ENCODE assay signal across 17 cellular contexts in genomic region chr14:75871181-75871880, GRCh38.
DNase-seq lines count a peak whose midpoint lies in the region; ATAC-seq, FAIRE-seq and TF ChIP-seq lines count a peak whose summit lies in the region.
"Had no signal": no experiment of that assay in that cellular context is flagged by ENCODE, and none has a peak within 500 bp of the region (broad histone marks: within the 10 kb centered on the region; RNA-seq: fewer than 3 reads in every experiment).

No MANE protein-coding gene starts in this region.

- no peaks in the 10 kb centered on the region for H3K36me3 ChIP-seq in Panc1 (ENCODE audit: control insufficient read depth, insufficient read depth, low read length)
- H3K36me3 ChIP-seq in esophagus squamous epithelium, result no peaks in the 10 kb centered on the region
- no peaks in the 10 kb centered on the region for H3K36me3 ChIP-seq in H7 (replicated peaks; ENCODE audit: control insufficient read depth, insufficient read depth, low read length)

- 65 to 69% methylated on average over 6 of the region's 6 CpGs for WGBS in esophagus squamous epithelium, 2 donors

- no peak for TF ChIP-seq POLR2A in esophagus squamous epithelium (IDR thresholded peaks at IDR 0.05)

- DNase-seq in HEK293T (ENCODE audit: extremely low spot score) (no peak), Panc1 (ENCODE audit: low read depth, low spot score) (no peak), progenitor cell of endocrine pancreas (ENCODE audit: low spot score, unreplicated experiment) (no peak), posterior cingulate gyrus (no peak), esophagus squamous epithelium (lab: John Stamatoyannopoulos, UW) (no peak), H7 (no peak)
- DNase-seq: activated CD4-positive, alpha-beta T cell treated with anti-CD3 and anti-CD28 coated beads, Interleukin-2, amount 50 U/mL, for 4 hours; activated T-cell treated with anti-CD3 and anti-CD28 coated beads, Interleukin-2, amount 50 U/mL, for 24 hours; central memory CD4-positive, alpha-beta T cell; KBM-7; psoas muscle had no signal

- peak; percentile 93 for FAIRE-seq in endometrium (lab: Jason Lieb, UNC)
- FAIRE-seq: keratinocyte, TTC549 had no signal

- POLR2A ChIA-PET in HEK293T (lab: Yijun Ruan, JAX), result no interaction called here
- POLR2A ChIA-PET in Panc1 (lab: Charles Lee), result no interaction called here

- no peaks in the 10 kb centered on the region for H3K9me3 ChIP-seq in Panc1 (ENCODE audit: control insufficient read depth, insufficient read depth, low read depth, low read length)
- H3K9me3 ChIP-seq in esophagus squamous epithelium, result no peaks in the 10 kb centered on the region
- H3K9me3 ChIP-seq: psoas muscle had no signal

- CTCF ChIA-PET in HEK293T (lab: Yijun Ruan, JAX) (no interaction called here), Panc1 (lab: Charles Lee) (interaction anchor here (0.6 kb wide), 1 partner anchor 135 kb away, joined by 4 read pairs; no protein-coding TSS in a partner anchor)

- in situ Hi-C loops in Panc1 (cut with HindIII; ENCODE audit: low pct_unique_long_range_greater_than_20kb, low sequenced_read_pairs), result no loop called here

- H3K9me3 Mint-ChIP-seq in progenitor cell of endocrine pancreas (ENCODE audit: low read depth), result no peaks in the 10 kb centered on the region
- H3K9me3 Mint-ChIP-seq: activated naive CD4-positive, alpha-beta T cell treated with anti-CD3 and anti-CD28 coated beads, Interleukin-2, amount 50 U/mL, for 24 hours; activated T-cell treated with anti-CD3 and anti-CD28 coated beads, Interleukin-2, amount 50 U/mL, for 24 hours had no signal

- no peaks in the 10 kb centered on the region for H3K27me3 Mint-ChIP-seq in progenitor cell of endocrine pancreas
- H3K27me3 Mint-ChIP-seq: activated naive CD4-positive, alpha-beta T cell treated with anti-CD3 and anti-CD28 coated beads, Interleukin-2, amount 50 U/mL, for 24 hours; activated T-cell treated with anti-CD3 and anti-CD28 coated beads, Interleukin-2, amount 50 U/mL, for 24 hours; B cell had no signal

- intact Hi-C loops in Panc1 (cut with micrococcal nuclease; ENCODE audit: unreplicated experiment) (no loop called here), posterior cingulate gyrus (cut with DNase I) (no loop called here), esophagus squamous epithelium (cut with DNase I) (no loop called here)

- H3K4me1 ChIP-seq in Panc1 (ENCODE audit: control insufficient read depth, insufficient read depth, low read length) (peaks cover 31% of the 10 kb centered on the region), esophagus squamous epithelium (peaks cover 0 to 22% (median 3%) of the 10 kb centered on the region in 3 donors)

- no peak for TF ChIP-seq CTCF in Panc1 (IDR thresholded peaks at IDR 0.05)
- TF ChIP-seq CTCF in progenitor cell of endocrine pancreas (IDR thresholded peaks at IDR 0.05; ENCODE audit: unreplicated experiment), result no peak
- TF ChIP-seq CTCF in esophagus squamous epithelium (IDR thresholded peaks at IDR 0.05), result no peak

- H3K27ac ChIP-seq in Panc1 (ENCODE audit: low read length) (peak overlapping the region; percentile 48; the same call in 1 of the 2 replicates), esophagus squamous epithelium (no peak overlapping the region)
- H3K27ac ChIP-seq: epithelial cell of prostate, psoas muscle had no signal

- H3K27me3 ChIP-seq in Panc1 (ENCODE audit: control insufficient read depth, insufficient read depth, low read length) (no peaks in the 10 kb centered on the region), esophagus squamous epithelium (no peaks in the 10 kb centered on the region), H7 (ENCODE audit: control insufficient read depth, insufficient read depth, low read length) (no peaks in the 10 kb centered on the region)

- no TSS peak for BruUV-seq in Panc1 (replicated peaks; lab: Mats Ljungman, UMichigan)

- no peak overlapping the region for H3K4me3 Mint-ChIP-seq in progenitor cell of endocrine pancreas (ENCODE audit: low read depth)
- H3K4me3 Mint-ChIP-seq: activated naive CD4-positive, alpha-beta T cell treated with anti-CD3 and anti-CD28 coated beads, Interleukin-2, amount 50 U/mL, for 24 hours; activated T-cell treated with anti-CD3 and anti-CD28 coated beads, Interleukin-2, amount 50 U/mL, for 24 hours; B cell had no signal

- peak overlapping the region; percentile 60 for H3K27ac Mint-ChIP-seq in progenitor cell of endocrine pancreas
- H3K27ac Mint-ChIP-seq: activated naive CD4-positive, alpha-beta T cell treated with anti-CD3 and anti-CD28 coated beads, Interleukin-2, amount 50 U/mL, for 24 hours; activated T-cell treated with anti-CD3 and anti-CD28 coated beads, Interleukin-2, amount 50 U/mL, for 24 hours; B cell had no signal

- H3K36me3 Mint-ChIP-seq in progenitor cell of endocrine pancreas (ENCODE audit: insufficient read depth), result peaks cover 6% of the 10 kb centered on the region

- H3K4me3 ChIP-seq in Panc1 (ENCODE audit: low read depth in 2 of 2, low read length in 2 of 2) (no peak overlapping the region), esophagus squamous epithelium (no peak overlapping the region), H7 (ENCODE audit: insufficient read depth, low read depth, low read length) (no peak overlapping the region)
- H3K4me3 ChIP-seq: psoas muscle had no signal

- H3K4me1 Mint-ChIP-seq in progenitor cell of endocrine pancreas (ENCODE audit: low read depth), result peaks cover 28% of the 10 kb centered on the region
- H3K4me1 Mint-ChIP-seq: activated naive CD4-positive, alpha-beta T cell treated with anti-CD3 and anti-CD28 coated beads, Interleukin-2, amount 50 U/mL, for 24 hours; B cell had no signal

- no peak for ATAC-seq in Panc1
- ATAC-seq: psoas muscle had no signal

TF ChIP-seq in HEK293T, 16 proteins besides CTCF, POLR2A, EP300 and RAD21:
- no peak for TF ChIP-seq HDGF (IDR thresholded peaks at IDR 0.05; ENCODE audit: borderline replicate concordance)
- no peak for TF ChIP-seq LEF1 (IDR thresholded peaks at IDR 0.05; ENCODE audit: borderline replicate concordance)
- peak; percentile 45 for TF ChIP-seq PKNOX1 (IDR thresholded peaks at IDR 0.05)
